In genomic region chr2:24919977-24920812, GRCh38 we compare ENCODE assay signal across 8 cellular contexts. TPM values are rescaled to one million over a fixed set of nuclear protein-coding genes. Genes with fewer than 3 reads are reported as not detected.
DNase-seq lines count a peak whose midpoint lies in the region; ATAC-seq and TF ChIP-seq lines count a peak whose summit lies in the region.

ADCY3 (minus strand) TSS chr2:24920237; CDS start chr2:24918987, 1,250 bp downstream.

- H3K4me3 Mint-ChIP-seq in activated T-cell treated with anti-CD3 and anti-CD28 coated beads, Interleukin-2, amount 50 U/mL, for 72 hours, result peak within 1 kb of the TSS; percentile 84 to 90
- H3K4me3 Mint-ChIP-seq in naive thymus-derived CD4-positive, alpha-beta T cell, result peak within 1 kb of the TSS; percentile 85 to 93 (median 92)

- H3K27ac ChIP-seq in esophagus squamous epithelium, result peak within 1 kb of the TSS; percentile 65 to 91 (median 81)
- peak within 1 kb of the TSS; percentile 55 for H3K27ac ChIP-seq in naive thymus-derived CD4-positive, alpha-beta T cell (ENCODE audit: low read depth, low read length)
- H3K27ac ChIP-seq in stomach, result peak within 1 kb of the TSS; percentile 52 to 84 (median 73)

- H3K27me3 ChIP-seq in esophagus squamous epithelium (no peaks in the 10 kb centered on the region), stomach (no peaks in the 10 kb centered on the region)
- no peaks in the 10 kb centered on the region for H3K27me3 ChIP-seq in naive thymus-derived CD4-positive, alpha-beta T cell (ENCODE audit: control insufficient read depth in 2 of 2, insufficient read depth in 2 of 2, low read length in 2 of 2)

- H3K36me3 ChIP-seq in esophagus squamous epithelium, result peaks cover 0 to 7% (median 0%) of the 10 kb centered on the region in 3 donors
- no peaks in the 10 kb centered on the region for H3K36me3 ChIP-seq in naive thymus-derived CD4-positive, alpha-beta T cell (ENCODE audit: control insufficient read depth in 2 of 3, insufficient read depth in 3 of 3, low read length in 3 of 3)
- H3K36me3 ChIP-seq in stomach, result peaks cover 0 to 6% (median 2%) of the 10 kb centered on the region in 4 donors

- DNase-seq in NCI-H524 (lab: John Stamatoyannopoulos, UW), result peak; percentile 13 to 52
- no peak for DNase-seq in NCI-H524 treated with DMSO at 0.1 percent for 48 hours (lab: John Stamatoyannopoulos, UW)
- DNase-seq in NOMO-1 treated with DMSO at 0.1 percent for 48 hours (lab: John Stamatoyannopoulos, UW; ENCODE audit: unreplicated experiment), result peak; percentile 19
- peak; percentile 77 for DNase-seq in activated T-cell treated with anti-CD3 and anti-CD28 coated beads, Interleukin-2, amount 50 U/mL, for 72 hours
- DNase-seq in esophagus squamous epithelium (lab: John Stamatoyannopoulos, UW), result no peak
- peak; percentile 24 to 76 (median 48) for DNase-seq in naive thymus-derived CD4-positive, alpha-beta T cell
- DNase-seq in stomach, result peak; percentile 52

- TF ChIP-seq POLR2A in esophagus squamous epithelium (IDR thresholded peaks at IDR 0.05) (peak in 1 of 4 donors; percentile 31), stomach (IDR thresholded peaks at IDR 0.05) (no peak)

- CTCF ChIA-PET in naive thymus-derived CD4-positive, alpha-beta T cell (lab: Charles Lee), result no interaction called here

- TF ChIP-seq EP300 in stomach (IDR thresholded peaks at IDR 0.05), result no peak

- H3K9me3 ChIP-seq in esophagus squamous epithelium, result no peaks in the 10 kb centered on the region
- H3K9me3 ChIP-seq in naive thymus-derived CD4-positive, alpha-beta T cell (ENCODE audit: control insufficient read depth in 2 of 3, low read length in 3 of 3), result no peaks in the 10 kb centered on the region
- H3K9me3 ChIP-seq in stomach, result no peaks in the 10 kb centered on the region

- 0% methylated on average over 13 of the region's 125 CpGs; no CpG with 5 or more reads in 1 of the 2 donors for WGBS in esophagus squamous epithelium, 2 donors
- 0 to 2% (median 1%) methylated on average over 14 to 125 of the region's 125 CpGs for WGBS in stomach, 5 donors

- H3K9me3 Mint-ChIP-seq in activated T-cell treated with anti-CD3 and anti-CD28 coated beads, Interleukin-2, amount 50 U/mL, for 72 hours, result no peaks in the 10 kb centered on the region
- peaks cover 0 to 1% (median 0%) of the 10 kb centered on the region in 11 donors for H3K9me3 Mint-ChIP-seq in naive thymus-derived CD4-positive, alpha-beta T cell

- H3K4me1 Mint-ChIP-seq in activated T-cell treated with anti-CD3 and anti-CD28 coated beads, Interleukin-2, amount 50 U/mL, for 72 hours (ENCODE audit: low read depth), result peaks cover 44% of the 10 kb centered on the region
- H3K4me1 Mint-ChIP-seq in naive thymus-derived CD4-positive, alpha-beta T cell, result peaks cover 18 to 40% (median 32%) of the 10 kb centered on the region in 7 donors

- POLR2A ChIA-PET in naive thymus-derived CD4-positive, alpha-beta T cell (lab: Charles Lee), result no interaction called here

- intact Hi-C loops in esophagus squamous epithelium (cut with DNase I) (no loop called here), stomach (cut with DNase I; ENCODE audit: low total_unique reads) (no loop called here)
- intact Hi-C loops in naive thymus-derived CD4-positive, alpha-beta T cell (cut with micrococcal nuclease), result loop anchor here (1.0 to 10.0 kb wide), 4 partner anchors 51 to 127 kb away; partner anchors contain the start of genes CENPO (in 2 of the 2), DNAJC27 (in 2 of the 2), PTRHD1 (in 2 of the 2) and EFR3B (in 1 of the 2)

- no peak for TF ChIP-seq CTCF in esophagus squamous epithelium (IDR thresholded peaks at IDR 0.05)
- no peak for TF ChIP-seq CTCF in stomach (IDR thresholded peaks at IDR 0.05)

- H3K4me3 ChIP-seq in esophagus squamous epithelium (peak within 1 kb of the TSS; percentile 53 to 89 (median 66)), stomach (peak within 1 kb of the TSS; percentile 64 to 90 (median 72))
- H3K4me3 ChIP-seq in naive thymus-derived CD4-positive, alpha-beta T cell (ENCODE audit: low read length), result peak within 1 kb of the TSS; percentile 40

- peak within 1 kb of the TSS; percentile 27 for H3K27ac Mint-ChIP-seq in activated T-cell treated with anti-CD3 and anti-CD28 coated beads, Interleukin-2, amount 50 U/mL, for 72 hours
- H3K27ac Mint-ChIP-seq in naive thymus-derived CD4-positive, alpha-beta T cell, result peak within 1 kb of the TSS; percentile 45 to 82 (median 67)

- peaks cover 6% of the 10 kb centered on the region for H3K27me3 Mint-ChIP-seq in activated T-cell treated with anti-CD3 and anti-CD28 coated beads, Interleukin-2, amount 50 U/mL, for 72 hours (ENCODE audit: low read depth)
- H3K27me3 Mint-ChIP-seq in naive thymus-derived CD4-positive, alpha-beta T cell, result peaks cover 0 to 4% (median 0%) of the 10 kb centered on the region in 5 donors

- peaks cover 11 to 55% (median 22%) of the 10 kb centered on the region in 3 donors for H3K4me1 ChIP-seq in esophagus squamous epithelium
- H3K4me1 ChIP-seq in naive thymus-derived CD4-positive, alpha-beta T cell (ENCODE audit: control insufficient read depth in 2 of 2, insufficient read depth in 2 of 2, low read length in 2 of 2), result peaks cover 16 to 17% of the 10 kb centered on the region in 2 donors
- H3K4me1 ChIP-seq in stomach, result peaks cover 8 to 47% (median 30%) of the 10 kb centered on the region in 4 donors

- peaks cover 0 to 3% of the 10 kb centered on the region in 2 donors for H3K36me3 Mint-ChIP-seq in activated T-cell treated with anti-CD3 and anti-CD28 coated beads, Interleukin-2, amount 50 U/mL, for 72 hours (ENCODE audit: insufficient read depth in 2 of 2)
- H3K36me3 Mint-ChIP-seq in naive thymus-derived CD4-positive, alpha-beta T cell, result peaks cover 0 to 9% (median 0%) of the 10 kb centered on the region in 5 donors

- ATAC-seq in HG02852 (IDR thresholded peaks at IDR 0.05; ENCODE audit: unreplicated experiment), result peak; percentile 56
- peak; percentile 68 to 69 for ATAC-seq in activated T-cell treated with anti-CD3 and anti-CD28 coated beads, Interleukin-2, amount 50 U/mL, for 72 hours (replicated peaks in 1 of 2)
- peak; percentile 74 for ATAC-seq in naive thymus-derived CD4-positive, alpha-beta T cell

RNA-seq across cellular contexts. Expression of gene ADCY3, which starts in this region (rescaled TPM):
- total RNA-seq in activated T-cell treated with anti-CD3 and anti-CD28 coated beads, Interleukin-2, amount 50 U/mL, for 72 hours, result 10 to 100 TPM; 55.5 to 63.4 TPM
- total RNA-seq in esophagus squamous epithelium, result 10 to 100 TPM; 14.8 to 48.3 (median 34.3) TPM
- 10 to 100 TPM in 3 of 5 experiments, 1 to 10 TPM in 2; 4.4 to 44.7 (median 18.7) TPM for total RNA-seq in naive thymus-derived CD4-positive, alpha-beta T cell
- 1 to 10 TPM; 2.0 to 4.1 TPM for polyA plus RNA-seq in naive thymus-derived CD4-positive, alpha-beta T cell
- total RNA-seq in stomach, result 100 to 1,000 TPM in 1 of 5 donors, 10 to 100 TPM in 4; 11.6 to 339 (median 32.2) TPM
- 10 to 100 TPM in 2 of 3 donors, 1 to 10 TPM in 1; 5.2 to 21.7 (median 11.8) TPM for polyA plus RNA-seq in stomach

Comparison
In these comparisons a context has a peak if more than half of its experiments do, and no peak if none do; other contexts are left out.
1. DNase-seq: peak in NCI-H524 (2 of 2), NOMO-1 treated with DMSO at 0.1 percent for 48 hours (single experiment), activated T-cell treated with anti-CD3 and anti-CD28 coated beads, Interleukin-2, amount 50 U/mL, for 72 hours (2 of 2), naive thymus-derived CD4-positive, alpha-beta T cell (9 of 9) and stomach (single experiment); none in NCI-H524 treated with DMSO at 0.1 percent for 48 hours (single experiment) and esophagus squamous epithelium (single experiment).
2. intact Hi-C loops: an anchor here in naive thymus-derived CD4-positive, alpha-beta T cell (1.0 to 10.0 kb wide); none called in esophagus squamous epithelium and stomach.
3. Peak in every context shown above with its lines, with median percentiles within 50 percentile points of each other: ATAC-seq, H3K27ac ChIP-seq and H3K4me3 ChIP-seq.